1 cellular context compared by ENCODE assay signal in genomic region chr17:61466246-61466645, GRCh38.
TF ChIP-seq lines count a peak whose summit lies in the region.

No MANE protein-coding gene starts in this region.

TF ChIP-seq in H1, 55 proteins besides CTCF, POLR2A, EP300 and RAD21 (continued from another document):
- TF ChIP-seq CHD7 (IDR thresholded peaks at IDR 0.05; ENCODE audit: insufficient replicate concordance, low read length) (no peak), ASH2L (IDR thresholded peaks at IDR 0.05; ENCODE audit: low read length) (no peak), SP4 (IDR thresholded peaks at IDR 0.05; ENCODE audit: low read length) (no peak), JUND (IDR thresholded peaks at IDR 0.05; ENCODE audit: low read length) (no peak), TCF12 (IDR thresholded peaks at IDR 0.05; ENCODE audit: low read depth, low read length) (no peak), CBX5 (IDR thresholded peaks at IDR 0.05; ENCODE audit: low read depth, low read length) (no peak)
